ENCODE assay signal across 8 cellular contexts in the genomic region with DNA sequence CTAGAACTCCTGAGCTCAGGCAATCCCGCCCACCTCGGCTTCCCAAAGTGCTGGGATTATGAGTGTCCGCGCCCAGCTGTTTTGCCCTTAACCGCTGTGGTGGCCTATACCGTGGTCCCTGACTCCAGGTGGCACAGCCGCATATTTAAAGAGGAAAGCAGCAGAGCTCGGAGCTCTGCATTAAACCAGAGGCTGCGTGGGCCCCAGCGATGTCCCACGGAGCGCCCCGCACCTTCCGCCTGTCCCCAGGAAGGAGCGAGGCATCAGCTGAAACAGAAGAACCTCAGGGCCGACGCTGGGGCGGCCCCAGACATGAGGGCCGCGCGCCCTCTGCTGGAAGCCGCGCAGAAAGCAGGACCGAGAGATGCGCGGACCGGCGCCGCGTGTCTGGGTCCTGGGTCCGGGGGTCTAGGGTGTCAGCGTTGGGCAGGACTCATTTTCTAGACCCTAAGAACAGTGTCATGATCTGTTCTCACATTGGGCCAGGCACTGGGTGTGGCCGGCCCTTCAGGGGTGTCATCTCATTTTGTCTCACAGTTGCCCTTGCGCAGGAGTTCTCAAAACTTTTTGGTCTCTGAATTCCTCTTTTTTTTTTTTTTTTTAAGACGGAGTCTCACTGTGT. TPM values are rescaled to one million over a fixed set of nuclear protein-coding genes. Genes with fewer than 3 reads are reported as not detected.
DNase-seq lines count a peak whose midpoint lies in the region; TF ChIP-seq lines count a peak whose summit lies in the region.

No MANE protein-coding gene starts in this region.

- peaks cover 5 to 11% (median 5%) of the 10 kb centered on the region in 3 experiments; a peak in 6 of 7 replicates for H3K36me3 Mint-ChIP-seq in H9 (ENCODE audit: insufficient read depth in 1 of 3, low read depth in 3 of 3)

- H4K8ac ChIP-seq in H9 (replicated peaks; ENCODE audit: insufficient read length, low read depth, low read length) = no peak overlapping the region

- H3K4me2 ChIP-seq in BLaER1 treated with 17β-estradiol and CSF1 and Interleukin-3, amounts not matched to agents 10 nM and 100 nM = peak overlapping the region; percentile 12 to 73 (median 55); a peak in 19 of 22 replicates
- no peak overlapping the region for H3K4me2 ChIP-seq in H9 (ENCODE audit: insufficient read depth, insufficient read length, low read length)

- H2BK120ac ChIP-seq in H9 (ENCODE audit: low read depth, low read length, poor library complexity, severe bottlenecking) = no peak overlapping the region

- no peak overlapping the region for H4K91ac ChIP-seq in H9 (ENCODE audit: insufficient read length, low read depth, low read length)

- no peaks in the 10 kb centered on the region for H3K23me2 ChIP-seq in H9 (ENCODE audit: insufficient read length, low read depth, low read length, poor library complexity, severe bottlenecking)

- no peak overlapping the region for H2AFZ ChIP-seq in H9 (ENCODE audit: low read length)

- no CpG with 5 or more reads among the region's 35 CpGs for WGBS in H9 (ENCODE audit: extremely low coverage, insufficient read length, low lambda C conversion rate)

- H2BK5ac ChIP-seq in H9 (ENCODE audit: insufficient read length, low read length) = no peak overlapping the region

- intact Hi-C loops in dorsolateral prefrontal cortex (cut with DNase I) = loop anchor here (2.0 to 5.0 kb wide), 3 partner anchors 104 to 344 kb away; no protein-coding TSS in a partner anchor

- H3K4me3 Mint-ChIP-seq in H9 = no peak overlapping the region

- H2BK20ac ChIP-seq in H9 (ENCODE audit: low read depth, low read length, poor library complexity, severe bottlenecking) = no peak overlapping the region

- no peak overlapping the region for H2BK15ac ChIP-seq in H9 (ENCODE audit: low read depth, low read length)

- TF ChIP-seq CTCF in H9 (conservative IDR thresholded peaks at IDR 0.05) (peak; percentile 98), dorsolateral prefrontal cortex (IDR thresholded peaks at IDR 0.05 in 54 of 56, conservative IDR thresholded peaks at IDR 0.05 in 2 of 56; ENCODE audit: low read depth in 1 of 56, partially characterized antibody in 56 of 56) (peak; percentile 63 to 99 (median 95))

- H3K9ac ChIP-seq in BLaER1 treated with 17β-estradiol and CSF1 and Interleukin-3, amounts not matched to agents 10 nM and 100 nM = no peak overlapping the region
- no peak overlapping the region for H3K9ac ChIP-seq in H9 (ENCODE audit: extremely low read depth, insufficient read length, low read length)

- H4K5ac ChIP-seq in H9 (ENCODE audit: insufficient read length, low read depth, low read length) = no peak overlapping the region

- H2AK5ac ChIP-seq in H9 (ENCODE audit: insufficient read length, low read length) = no peak overlapping the region

- no peaks in the 10 kb centered on the region for H3K79me2 ChIP-seq in H9 (ENCODE audit: insufficient read depth, low read length)

- no peak overlapping the region for H3K56ac ChIP-seq in H9 (ENCODE audit: insufficient read length, low read depth, low read length)

- H3K27ac ChIP-seq in BLaER1 treated with 17β-estradiol and CSF1 and Interleukin-3, amounts not matched to agents 10 nM and 100 nM = no peak overlapping the region
- H3K27ac ChIP-seq in H9 (ENCODE audit: insufficient read length, low read depth, low read length) (no peak overlapping the region), dorsolateral prefrontal cortex (peak overlapping the region in 1 of 59 donors; percentile 46)

- no peak overlapping the region for H3K23ac ChIP-seq in H9 (ENCODE audit: insufficient read length, low read depth, low read length)

- no peak overlapping the region for H3K27ac Mint-ChIP-seq in H9

- DNase-seq in H9 (peak; percentile 83), NCI-H748 treated with DMSO at 0.1 percent for 48 hours (lab: John Stamatoyannopoulos, UW) (peak; percentile 18), dorsolateral prefrontal cortex (peak; percentile 49 to 82 (median 64)), medulla oblongata (ENCODE audit: extremely low spot score) (peak; percentile 73), NCI-H187 treated with DMSO at 0.1 percent for 48 hours (lab: John Stamatoyannopoulos, UW) (no peak)
- DNase-seq in activated CD4-positive, alpha-beta T cell treated with anti-CD3 and anti-CD28 coated beads, Interleukin-2, amount 50 U/mL, for 48 hours = peak; percentile 78 to 80
- DNase-seq in stimulated activated CD8-positive, alpha-beta memory T cell treated with anti-CD3 and anti-CD28 coated beads, Interleukin-15, amount 100 ng/mL, for 24 hours (ENCODE audit: low read depth) = peak; percentile 54

- no peak overlapping the region for H3K4ac ChIP-seq in H9 (ENCODE audit: low read depth, low read length)

- no peak overlapping the region for H2BK12ac ChIP-seq in H9 (ENCODE audit: insufficient read length, low read depth, low read length)

- no peaks in the 10 kb centered on the region for H3K4me1 Mint-ChIP-seq in H9

- H3K4me3 ChIP-seq in BLaER1 treated with 17β-estradiol and CSF1 and Interleukin-3, amounts not matched to agents 10 nM and 100 nM = no peak overlapping the region
- H3K4me3 ChIP-seq in dorsolateral prefrontal cortex = peak overlapping the region in 30 of 59 donors; percentile 6 to 52 (median 30)

- H4K20me1 ChIP-seq in BLaER1 treated with 17β-estradiol and CSF1 and Interleukin-3, amounts not matched to agents 10 nM and 100 nM = no peaks in the 10 kb centered on the region
- no peaks in the 10 kb centered on the region for H4K20me1 ChIP-seq in H9 (ENCODE audit: control insufficient read depth, insufficient read depth, insufficient read length)

- no peaks in the 10 kb centered on the region; a peak in 1 of 5 replicates for H3K9me3 Mint-ChIP-seq in H9

- no peaks in the 10 kb centered on the region for H3K27me3 ChIP-seq in BLaER1 treated with 17β-estradiol and CSF1 and Interleukin-3, amounts not matched to agents 10 nM and 100 nM
- no peaks in the 10 kb centered on the region for H3K27me3 ChIP-seq in H9 (ENCODE audit: insufficient read depth, low read length)
- no peaks in the 10 kb centered on the region for H3K27me3 ChIP-seq in dorsolateral prefrontal cortex

- H3K79me1 ChIP-seq in H9 (ENCODE audit: insufficient read depth, low read depth, low read length, poor library complexity, severe bottlenecking) = no peaks in the 10 kb centered on the region

- no peaks in the 10 kb centered on the region for H3K36me3 ChIP-seq in BLaER1 treated with 17β-estradiol and CSF1 and Interleukin-3, amounts not matched to agents 10 nM and 100 nM

- H3K4me1 ChIP-seq in BLaER1 treated with 17β-estradiol and CSF1 and Interleukin-3, amounts not matched to agents 10 nM and 100 nM = peaks cover 19 to 52% (median 29%) of the 10 kb centered on the region in 10 experiments
- H3K4me1 ChIP-seq in H9 (ENCODE audit: insufficient read depth, low read length) = no peaks in the 10 kb centered on the region

- no peak overlapping the region for H3K18ac ChIP-seq in H9 (ENCODE audit: insufficient read length, low read depth, low read length)

- H3K9me3 ChIP-seq in BLaER1 treated with 17β-estradiol and CSF1 and Interleukin-3, amounts not matched to agents 10 nM and 100 nM (replicated peaks in 1 of 11) = peaks cover 0 to 8% (median 0%) of the 10 kb centered on the region in 11 experiments; a peak in 2 of 22 replicates
- no peaks in the 10 kb centered on the region for H3K9me3 ChIP-seq in H9 (ENCODE audit: control insufficient read depth, low read depth, low read length)

- H3T11ph ChIP-seq in H9 (ENCODE audit: low read length) = no peak overlapping the region

- no peak overlapping the region for H3K14ac ChIP-seq in H9 (ENCODE audit: insufficient read depth, low read length)

- no peaks in the 10 kb centered on the region for H3K27me3 Mint-ChIP-seq in H9 (ENCODE audit: low read depth)

RNA-seq across cellular contexts. Expression of gene LAMC3, which starts 37.7 kb away (rescaled TPM):
- total RNA-seq in H9 (2021) (21.7 and 21.9 TPM in 2 replicates), dorsolateral prefrontal cortex (10 to 100 TPM in 3 of 120 experiments, 1 to 10 TPM in 117; 1.4 to 14.2 (median 4.7) TPM)

RNA-seq across cellular contexts. Expression of gene AIF1L, which starts 49.6 kb away (rescaled TPM):
- total RNA-seq in H9 (2021) (122 and 126 TPM in 2 replicates), dorsolateral prefrontal cortex (100 to 1,000 TPM in 30 of 120 experiments, 10 to 100 TPM in 90; 23.4 to 303 (median 71.6) TPM)

Comparison
In these comparisons a context has a peak if more than half of its experiments do, and no peak if none do; other contexts are left out.
1. H3K4me3 ChIP-seq: peak in dorsolateral prefrontal cortex (30 of 59); none in BLaER1 treated with 17β-estradiol and CSF1 and Interleukin-3, amounts not matched to agents 10 nM and 100 nM (0 of 10).